8 cellular contexts compared by ENCODE assay signal in genomic region chr4:148443550-148444295, GRCh38. TPM values are rescaled to one million over a fixed set of nuclear protein-coding genes. Genes with fewer than 3 reads are reported as not detected.
DNase-seq lines count a peak whose midpoint lies in the region; ATAC-seq and TF ChIP-seq lines count a peak whose summit lies in the region.

No MANE protein-coding gene starts in this region.

- H3K4me3 Mint-ChIP-seq in CD4-positive, alpha-beta T cell, result peak overlapping the region; percentile 100

- intact Hi-C loops in CD4-positive, alpha-beta T cell (cut with DNase I, micrococcal nuclease), result loop anchor here (5.0 to 10.0 kb wide), 4 partner anchors 66 to 826 kb away; partner anchors contain the start of genes TMEM184C (in 2 of the 2) and PRMT9 (in 1 of the 2)

- CTCF ChIA-PET in CD4-positive, alpha-beta T cell (lab: Charles Lee), result no interaction called here

- H3K27me3 Mint-ChIP-seq in CD4-positive, alpha-beta T cell, result peaks cover 8% of the 10 kb centered on the region

- H3K9me3 Mint-ChIP-seq in CD4-positive, alpha-beta T cell, result no peaks in the 10 kb centered on the region

- no peak for TF ChIP-seq CTCF in CD4-positive, alpha-beta T cell (IDR thresholded peaks at IDR 0.05)
- TF ChIP-seq CTCF in RWPE2 (IDR thresholded peaks at IDR 0.05; ENCODE audit: poor library complexity, severe bottlenecking), result no peak

- no peak for ATAC-seq in CD4-positive, alpha-beta T cell (ENCODE audit: poor library complexity)
- ATAC-seq in RWPE2 (ENCODE audit: low read depth), result no peak

- H3K9ac ChIP-seq in iPS-20b (ENCODE audit: low read depth, low read length), result no peak overlapping the region

- H3K36me3 ChIP-seq in RWPE2 (ENCODE audit: low read depth) (no peaks in the 10 kb centered on the region), iPS-20b (ENCODE audit: insufficient read depth, low read depth, low read length) (no peaks in the 10 kb centered on the region)

- H3K27me3 ChIP-seq in CD4-positive, alpha-beta T cell (ENCODE audit: control insufficient read depth, insufficient read depth, low read length), result no peaks in the 10 kb centered on the region
- H3K27me3 ChIP-seq in RWPE2 (ENCODE audit: insufficient read depth, poor library complexity, severe bottlenecking) (peaks cover 64% of the 10 kb centered on the region), iPS-20b (ENCODE audit: insufficient read depth, low read length) (peaks cover 82% of the 10 kb centered on the region)

- H3K36me3 Mint-ChIP-seq in CD4-positive, alpha-beta T cell (ENCODE audit: low read depth), result peaks cover 34% of the 10 kb centered on the region

- H3K4me1 ChIP-seq in RWPE2 (ENCODE audit: insufficient read depth, poor library complexity, severe bottlenecking), result no peaks in the 10 kb centered on the region
- H3K4me1 ChIP-seq in iPS-20b (ENCODE audit: insufficient read depth, low read length), result peaks cover 26% of the 10 kb centered on the region; the same call in 1 of the 2 replicates

- peak overlapping the region; percentile 99 for H3K27ac Mint-ChIP-seq in CD4-positive, alpha-beta T cell

- H3K9me3 ChIP-seq in CD4-positive, alpha-beta T cell (ENCODE audit: control insufficient read depth, low read length), result no peaks in the 10 kb centered on the region
- H3K9me3 ChIP-seq in RWPE2 (ENCODE audit: severe bottlenecking) (no peaks in the 10 kb centered on the region), iPS-20b (ENCODE audit: insufficient read depth, low read depth, low read length) (no peaks in the 10 kb centered on the region)

- peak overlapping the region; percentile 89 for H3K27ac ChIP-seq in CD4-positive, alpha-beta T cell (ENCODE audit: low read depth, low read length)
- H3K27ac ChIP-seq in RWPE2 (ENCODE audit: poor library complexity, severe bottlenecking) (no peak overlapping the region), angular gyrus (ENCODE audit: low read depth, low read length) (peak overlapping the region; percentile 66), iPS-20b (ENCODE audit: low read length) (no peak overlapping the region)

- peak overlapping the region; percentile 48 for H3K4me3 ChIP-seq in RWPE2 (ENCODE audit: severe bottlenecking)
- peak overlapping the region; percentile 91; the same call in 1 of the 2 replicates for H3K4me3 ChIP-seq in iPS-20b (ENCODE audit: low read length)

- DNase-seq in CD4-positive, alpha-beta T cell, result peak; percentile 11 to 47 (median 28)
- DNase-seq in RWPE2 (ENCODE audit: low spot score), result no peak
- DNase-seq in stimulated activated CD4-positive, alpha-beta T cell treated with anti-CD3 and anti-CD28 coated beads, Interleukin-12 subunit alpha, Interleukin-12 subunit beta, amount 100 ng/mL, for 24 hours (ENCODE audit: low read depth in 2 of 2), result peak; percentile 2 to 17
- DNase-seq in MV-4-11 (lab: John Stamatoyannopoulos, UW), result no peak
- no peak for DNase-seq in NCI-H524 (lab: John Stamatoyannopoulos, UW)
- DNase-seq in NCI-H2107 treated with DMSO at 0.1 percent for 48 hours (lab: John Stamatoyannopoulos, UW; ENCODE audit: unreplicated experiment), result no peak

- H3K4me1 Mint-ChIP-seq in CD4-positive, alpha-beta T cell (ENCODE audit: low read depth), result peaks cover 62% of the 10 kb centered on the region

- POLR2A ChIA-PET in CD4-positive, alpha-beta T cell (lab: Charles Lee), result interaction anchor here (0.6 to 5.5 kb wide), 23 partner anchors 9 to 1922 kb away, joined by 3 to 111 read pairs (median 6); partner anchors contain the start of genes PRMT9, SLC10A7 and TMEM184C

RNA-seq across cellular contexts. Expression of gene NR3C2, which starts 1.5 kb away (rescaled TPM):
- total RNA-seq in CD4-positive, alpha-beta T cell, result 10 to 100 TPM; 31.6 to 35.0 TPM

Comparison
In these comparisons a context has a peak if more than half of its experiments do, and no peak if none do; other contexts are left out.
1. DNase-seq: peak in CD4-positive, alpha-beta T cell (10 of 10) and stimulated activated CD4-positive, alpha-beta T cell treated with anti-CD3 and anti-CD28 coated beads, Interleukin-12 subunit alpha, Interleukin-12 subunit beta, amount 100 ng/mL, for 24 hours (2 of 2); none in RWPE2 (single experiment), MV-4-11 (single experiment), NCI-H524 (0 of 2) and NCI-H2107 treated with DMSO at 0.1 percent for 48 hours (single experiment).
2. H3K27ac ChIP-seq: peak in CD4-positive, alpha-beta T cell (single experiment) and angular gyrus (single experiment); none in RWPE2 (single experiment) and iPS-20b (single experiment).